8 cellular contexts compared by ENCODE assay signal in the genomic region with DNA sequence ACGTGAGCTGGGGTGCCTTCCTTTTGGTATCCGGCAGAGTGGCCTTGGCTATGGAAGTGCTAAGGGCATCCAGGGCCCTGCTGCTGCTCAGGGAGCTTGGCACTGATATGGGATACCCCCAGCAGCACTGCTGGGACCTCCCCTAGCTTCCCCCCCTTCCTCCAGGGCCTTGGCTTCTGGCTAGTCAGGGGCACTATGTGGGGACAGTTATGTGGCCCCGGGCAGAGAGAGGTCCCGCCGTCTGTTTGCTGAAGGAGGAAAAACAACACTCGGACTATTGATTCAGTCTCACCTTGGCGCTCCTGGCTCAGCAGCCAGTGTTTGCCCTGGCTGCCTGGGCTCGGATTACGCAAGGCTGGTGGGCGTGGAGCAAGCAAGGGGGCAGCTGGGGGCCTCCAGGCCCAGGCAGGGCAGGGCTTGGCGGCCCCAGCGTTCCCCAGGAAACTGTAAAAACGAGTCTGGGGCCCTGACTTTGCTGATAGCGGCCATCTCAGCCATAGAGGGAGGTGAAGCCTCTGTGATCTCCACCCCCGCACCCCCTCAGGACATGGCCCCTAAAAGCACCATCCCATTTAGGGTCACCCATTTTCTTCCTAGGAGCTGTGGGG. TPM values are rescaled to one million over a fixed set of nuclear protein-coding genes. Genes with fewer than 3 reads are reported as not detected.
DNase-seq lines count a peak whose midpoint lies in the region; ATAC-seq, FAIRE-seq and TF ChIP-seq lines count a peak whose summit lies in the region.

No MANE protein-coding gene starts in this region.

- H3K27ac Mint-ChIP-seq in CD4-positive, CD25-positive, alpha-beta regulatory T cell, result peak overlapping the region in 2 of 3 donors; percentile 25 to 84
- peak overlapping the region; percentile 89 for H3K27ac Mint-ChIP-seq in mesothelial cell of epicardium

- peak overlapping the region; percentile 78 for H3K4me2 ChIP-seq in Loucy (ENCODE audit: low read depth, low read length, poor library complexity, severe bottlenecking)
- peak overlapping the region; percentile 98; the same call in 1 of the 2 replicates for H3K4me2 ChIP-seq in GM12878 (ENCODE audit: control insufficient read depth, insufficient read depth)

- BruUV-seq in GM12878 (replicated peaks; lab: Mats Ljungman, UMichigan), result no TSS peak

- H3K36me3 ChIP-seq in CD4-positive, CD25-positive, alpha-beta regulatory T cell (ENCODE audit: control insufficient read depth, insufficient read depth, low read length), result peaks cover 26% of the 10 kb centered on the region
- H3K36me3 ChIP-seq in Loucy (ENCODE audit: insufficient read depth, low read length), result peaks cover 27% of the 10 kb centered on the region; the same call in 1 of the 2 replicates
- peaks cover 17 to 21% of the 10 kb centered on the region in 2 experiments; a peak in 3 of 4 replicates for H3K36me3 ChIP-seq in GM12878 (ENCODE audit: control insufficient read depth in 2 of 2, insufficient read depth in 2 of 2, low read length in 1 of 2)

- H3K4me1 ChIP-seq in CD4-positive, CD25-positive, alpha-beta regulatory T cell (ENCODE audit: control insufficient read depth, insufficient read depth, low read length, poor library complexity, severe bottlenecking), result peaks cover 41% of the 10 kb centered on the region
- H3K4me1 ChIP-seq in Loucy (ENCODE audit: insufficient read depth, low read length, poor library complexity, severe bottlenecking) (peaks cover 44% of the 10 kb centered on the region), GM12878 (ENCODE audit: control insufficient read depth, insufficient read depth, low read length) (peaks cover 27% of the 10 kb centered on the region)

- H3F3A ChIP-seq in Loucy (ENCODE audit: low read depth), result peaks cover 12% of the 10 kb centered on the region; the same call in 1 of the 2 replicates

- no peaks in the 10 kb centered on the region for H3K9me3 ChIP-seq in CD4-positive, CD25-positive, alpha-beta regulatory T cell (ENCODE audit: control insufficient read depth in 2 of 2, low read length in 2 of 2)
- no peaks in the 10 kb centered on the region for H3K9me3 ChIP-seq in Loucy (ENCODE audit: insufficient read depth, low read depth, low read length)
- no peaks in the 10 kb centered on the region for H3K9me3 ChIP-seq in GM12878 (replicated peaks; ENCODE audit: control insufficient read depth, insufficient read depth, low read length)

- TF ChIP-seq POLR2A in GM12878 (IDR thresholded peaks at IDR 0.05; ENCODE audit: low read depth, low read length), result no peak

- peak overlapping the region in 3 of 4 donors; percentile 58 to 94 (median 91) for H3K4me3 Mint-ChIP-seq in CD4-positive, CD25-positive, alpha-beta regulatory T cell
- H3K4me3 Mint-ChIP-seq in mesothelial cell of epicardium, result peak overlapping the region; percentile 74

- POLR2A ChIA-PET in GM12878 (lab: Charles Lee), result interaction anchor here (1.0 to 1.9 kb wide), 3 partner anchors 35 to 157 kb away, joined by 3 to 4 read pairs (median 4); partner anchors contain the start of genes BLM and HDDC3

- H4K20me1 ChIP-seq in Loucy (ENCODE audit: insufficient read depth, low read length, poor library complexity, severe bottlenecking) (peaks cover 10% of the 10 kb centered on the region), GM12878 (ENCODE audit: control insufficient read depth, insufficient read depth) (peaks cover 4% of the 10 kb centered on the region; the same call in 1 of the 2 replicates)

- H3K79me2 ChIP-seq in Loucy (ENCODE audit: insufficient read depth, low read length) (peaks cover 55% of the 10 kb centered on the region), GM12878 (ENCODE audit: control insufficient read depth, insufficient read depth, low read length) (peaks cover 29% of the 10 kb centered on the region)

- H3K9me2 ChIP-seq in Loucy (replicated peaks; ENCODE audit: low read depth, low read length), result no peaks in the 10 kb centered on the region

- no peaks in the 10 kb centered on the region for H3K27me3 ChIP-seq in CD4-positive, CD25-positive, alpha-beta regulatory T cell (ENCODE audit: control insufficient read depth, insufficient read depth, low read length)
- no peaks in the 10 kb centered on the region for H3K27me3 ChIP-seq in Loucy (ENCODE audit: insufficient read depth, low read length, poor library complexity, severe bottlenecking)
- no peaks in the 10 kb centered on the region for H3K27me3 ChIP-seq in GM12878 (replicated peaks in 1 of 2; ENCODE audit: control insufficient read depth in 2 of 2, insufficient read depth in 2 of 2, low read length in 1 of 2)

- no peak overlapping the region for H3K27ac ChIP-seq in CD4-positive, CD25-positive, alpha-beta regulatory T cell (ENCODE audit: insufficient read depth, low read length, poor library complexity, severe bottlenecking)
- H3K27ac ChIP-seq in GM12878 (ENCODE audit: control insufficient read depth, insufficient read depth), result peak overlapping the region; percentile 33; the same call in 1 of the 2 replicates

- 93% methylated on average over 15 of the region's 15 CpGs for WGBS in GM12878 (ENCODE audit: insufficient coverage, insufficient replicate concordance, low lambda C conversion rate, missing lambda C conversion rate)

- in situ Hi-C loops in GM12878 (cut with MboI), result no loop called here

- no peak for FAIRE-seq in GM12878 (lab: Jason Lieb, UNC)

- H3K27me3 Mint-ChIP-seq in CD4-positive, CD25-positive, alpha-beta regulatory T cell, result no peaks in the 10 kb centered on the region
- no peaks in the 10 kb centered on the region for H3K27me3 Mint-ChIP-seq in mesothelial cell of epicardium (ENCODE audit: low read depth)

- H2AFZ ChIP-seq in Loucy (ENCODE audit: low read length), result no peak overlapping the region
- no peak overlapping the region for H2AFZ ChIP-seq in GM12878 (ENCODE audit: control insufficient read depth, low read depth, low read length)

- intact Hi-C loops in GM12878 (cut with micrococcal nuclease; ENCODE audit: unreplicated experiment), result loop anchor here (5.0 kb wide), 3 partner anchors 42 to 157 kb away; partner anchors contain the start of gene BLM

- ATAC-seq in CD4-positive, CD25-positive, alpha-beta regulatory T cell (ENCODE audit: low read depth in 2 of 2), result no peak
- ATAC-seq in GM12878 (no peak), GM18861 (IDR thresholded peaks at IDR 0.05; ENCODE audit: unreplicated experiment) (no peak), GM19452 (IDR thresholded peaks at IDR 0.05; ENCODE audit: unreplicated experiment) (no peak)

- TF ChIP-seq CTCF in Loucy (conservative IDR thresholded peaks at IDR 0.05; ENCODE audit: low read length) (no peak), GM12878 (IDR thresholded peaks at IDR 0.05 in 2 of 3, conservative IDR thresholded peaks at IDR 0.05 in 1 of 3; ENCODE audit: control insufficient read depth in 2 of 3, extremely low read depth in 1 of 3, insufficient read depth in 1 of 3, low read depth in 3 of 3, low read length in 3 of 3) (no peak), mesothelial cell of epicardium (IDR thresholded peaks at IDR 0.05; ENCODE audit: unreplicated experiment) (no peak)

- peaks cover 14% of the 10 kb centered on the region for H3K36me3 Mint-ChIP-seq in CD4-positive, CD25-positive, alpha-beta regulatory T cell
- H3K36me3 Mint-ChIP-seq in mesothelial cell of epicardium, result peaks cover 22% of the 10 kb centered on the region

- RAD21 ChIA-PET in GM12878 (lab: Charles Lee; ENCODE audit: unreplicated experiment), result interaction anchor here (1.1 to 1.7 kb wide), 8 partner anchors 12 to 217 kb away, joined by 3 to 8 read pairs (median 4); partner anchors contain the start of gene HDDC3

- TF ChIP-seq EP300 in GM12878 (IDR thresholded peaks at IDR 0.05; ENCODE audit: borderline replicate concordance in 1 of 2, control insufficient read depth in 1 of 2, low read depth in 2 of 2, low read length in 2 of 2), result no peak

- SMC1A ChIA-PET in GM12878 (lab: Charles Lee; ENCODE audit: uncharacterized antibody, unreplicated experiment), result interaction anchor here (1.1 to 2.0 kb wide), 2 partner anchors 11 to 35 kb away, joined by 3 to 8 read pairs; no protein-coding TSS in a partner anchor

- peaks cover 5 to 47% (median 32%) of the 10 kb centered on the region in 4 donors for H3K4me1 Mint-ChIP-seq in CD4-positive, CD25-positive, alpha-beta regulatory T cell
- H3K4me1 Mint-ChIP-seq in mesothelial cell of epicardium, result peaks cover 44% of the 10 kb centered on the region

- H3K9me3 Mint-ChIP-seq in CD4-positive, CD25-positive, alpha-beta regulatory T cell, result no peaks in the 10 kb centered on the region
- H3K9me3 Mint-ChIP-seq in mesothelial cell of epicardium, result no peaks in the 10 kb centered on the region

- H3K4me3 ChIP-seq in CD4-positive, CD25-positive, alpha-beta regulatory T cell (ENCODE audit: low read depth, low read length), result no peak overlapping the region
- peak overlapping the region; percentile 80 for H3K4me3 ChIP-seq in Loucy (ENCODE audit: low read length, poor library complexity, severe bottlenecking)
- peak overlapping the region; percentile 80; the same call in 1 of the 2 replicates for H3K4me3 ChIP-seq in GM12878

- no peak for DNase-seq in CD4-positive, CD25-positive, alpha-beta regulatory T cell
- no peak for DNase-seq in GM12878 (ENCODE audit: low read depth, low spot score)
- DNase-seq in mesothelial cell of epicardium (ENCODE audit: low spot score in 2 of 2, unreplicated experiment in 2 of 2), result no peak
- no peak for DNase-seq in NAMALWA (ENCODE audit: low spot score)
- no peak for DNase-seq in stimulated activated CD4-positive, alpha-beta T cell treated with anti-CD3 and anti-CD28 coated beads, Interleukin-12 subunit alpha, Interleukin-12 subunit beta, amount 100 ng/mL, for 4 hours

- no peak for TF ChIP-seq RAD21 in GM12878 (IDR thresholded peaks at IDR 0.05; ENCODE audit: insufficient read depth, low read depth, low read length)

- H3K9ac ChIP-seq in Loucy (ENCODE audit: low read depth, low read length, poor library complexity, severe bottlenecking) (peak overlapping the region; percentile 78), GM12878 (ENCODE audit: control insufficient read depth, insufficient read depth, low read length) (no peak overlapping the region)

- CTCF ChIA-PET in GM12878 (lab: Yijun Ruan, JAX), result interaction anchor here (1.1 to 2.2 kb wide), 5 partner anchors 12 to 226 kb away, joined by 3 to 16 read pairs (median 3); no protein-coding TSS in a partner anchor

RNA-seq across cellular contexts. Expression of gene FURIN, which starts 5.7 kb away (rescaled TPM):
- 62.5 TPM for total RNA-seq in CD4-positive, CD25-positive, alpha-beta regulatory T cell
- polyA plus RNA-seq in CD4-positive, CD25-positive, alpha-beta regulatory T cell, result 1 to 10 TPM; 2.9 to 8.6 (median 5.7) TPM
- total RNA-seq in GM12878 (2013; cell fraction: nucleolus; rRNA removed), result 47.7 and 63.7 TPM in 2 replicates
- total RNA-seq in GM12878 (2014; rRNA removed), result 20.8 and 24.5 TPM in 2 replicates
- total RNA-seq in GM12878 (2014; rRNA removed; fragmentation: Illumina TruSeq; extraction: Trizol), result 9.9 and 11.2 TPM in 2 replicates
- 36.9 and 39.9 TPM in 2 replicates for total RNA-seq in GM12878 (2021)
- polyA plus RNA-seq in GM12878 (2011; ENCODE audit: low read depth), result 10.8 TPM
- polyA plus RNA-seq in GM12878 (2011; rRNA removed), result 1.9 and 5.6 TPM in 2 replicates
- polyA plus RNA-seq in GM12878 (2011; cell fraction: cytosol; rRNA removed), result 8.3 and 8.8 TPM in 2 replicates
- polyA plus RNA-seq in GM12878 (2011; cell fraction: nucleus; rRNA removed), result 11.4 and 16.8 TPM in 2 replicates
- 21.1 and 27.0 TPM in 2 replicates for polyA plus RNA-seq in GM12878 (2012)
- 3.3 and 10.1 TPM in 2 replicates for polyA plus RNA-seq in GM12878 (2014; fragmentation: Illumina TruSeq; extraction: Trizol)
- polyA plus RNA-seq in GM12878 (2014; fragmentation: Nextera tagmentation; extraction: Ambion mirVana), result 1 to 10 TPM in 1 of 2 experiments, under 1 TPM in 1; 0.47 to 1.3 TPM
- 23.2 and 26.3 TPM in 2 replicates for polyA plus RNA-seq in GM12878 (2014; rRNA removed)
- polyA plus RNA-seq in GM12878 (2016; fragmentation: Nextera tagmentation; extraction: Ambion mirVana), result 1 to 10 TPM; 5.6 to 5.9 TPM
- 7.2 and 13.4 TPM in 2 replicates for polyA minus RNA-seq in GM12878 (2011; rRNA and poly(A)+ RNA removed)
- polyA minus RNA-seq in GM12878 (2011; cell fraction: cytosol; rRNA and poly(A)+ RNA removed), result 5.5 and 10.8 TPM in 2 replicates
- polyA minus RNA-seq in GM12878 (2011; cell fraction: nucleus; rRNA and poly(A)+ RNA removed), result 5.2 and 5.9 TPM in 2 replicates
- 97.7 to 98.8 TPM (median 98.8 TPM) in 3 replicates for total RNA-seq in mesothelial cell of epicardium

RNA-seq across cellular contexts. Expression of gene FES, which starts 10.2 kb away (rescaled TPM):
- total RNA-seq in CD4-positive, CD25-positive, alpha-beta regulatory T cell, result 3.8 TPM
- polyA plus RNA-seq in CD4-positive, CD25-positive, alpha-beta regulatory T cell, result under 1 TPM in 2 of 4 donors, not detected in 2; 0.13 TPM
- total RNA-seq in GM12878 (2013; cell fraction: nucleolus; rRNA removed), result 21.3 and 22.9 TPM in 2 replicates
- total RNA-seq in GM12878 (2014; rRNA removed), result 19.5 and 21.7 TPM in 2 replicates
- total RNA-seq in GM12878 (2014; rRNA removed; fragmentation: Illumina TruSeq; extraction: Trizol), result 6.1 and 7.0 TPM in 2 replicates
- total RNA-seq in GM12878 (2021), result 17.7 and 23.9 TPM in 2 replicates
- 2.3 TPM for polyA plus RNA-seq in GM12878 (2011; ENCODE audit: low read depth)
- polyA plus RNA-seq in GM12878 (2011; rRNA removed), result 0.07 and 0.09 TPM in 2 replicates
- 0.12 and 0.13 TPM in 2 replicates for polyA plus RNA-seq in GM12878 (2011; cell fraction: cytosol; rRNA removed)
- 0.28 and 0.34 TPM in 2 replicates for polyA plus RNA-seq in GM12878 (2011; cell fraction: nucleus; rRNA removed)
- polyA plus RNA-seq in GM12878 (2012), result 6.4 and 6.7 TPM in 2 replicates
- polyA plus RNA-seq in GM12878 (2014; fragmentation: Illumina TruSeq; extraction: Trizol), result 0.60 and 3.8 TPM in 2 replicates
- polyA plus RNA-seq in GM12878 (2014; fragmentation: Nextera tagmentation; extraction: Ambion mirVana), result 1 to 10 TPM in 1 of 2 experiments, under 1 TPM in 1; 0.56 to 1.0 TPM
- polyA plus RNA-seq in GM12878 (2014; rRNA removed), result 14.6 and 20.6 TPM in 2 replicates
- 10 to 100 TPM; 12.7 to 16.1 TPM for polyA plus RNA-seq in GM12878 (2016; fragmentation: Nextera tagmentation; extraction: Ambion mirVana)
- 0.10 TPM in 1 of 2 replicates, not detected in the other for polyA minus RNA-seq in GM12878 (2011; rRNA and poly(A)+ RNA removed)
- 0.83 TPM in 1 of 2 replicates, not detected in the other for polyA minus RNA-seq in GM12878 (2011; cell fraction: cytosol; rRNA and poly(A)+ RNA removed)
- 0.73 and 0.96 TPM in 2 replicates for polyA minus RNA-seq in GM12878 (2011; cell fraction: nucleus; rRNA and poly(A)+ RNA removed)
- total RNA-seq in mesothelial cell of epicardium, result 26.5 to 32.6 TPM (median 29.4 TPM) in 3 replicates

RNA-seq across cellular contexts. Expression of gene MAN2A2, which starts 29.0 kb away (rescaled TPM):
- 120 TPM for total RNA-seq in CD4-positive, CD25-positive, alpha-beta regulatory T cell
- polyA plus RNA-seq in CD4-positive, CD25-positive, alpha-beta regulatory T cell, result 1 to 10 TPM; 3.8 to 6.6 (median 5.7) TPM
- 183 and 231 TPM in 2 replicates for total RNA-seq in GM12878 (2013; cell fraction: nucleolus; rRNA removed)
- total RNA-seq in GM12878 (2014; rRNA removed), result 25.4 and 29.5 TPM in 2 replicates
- total RNA-seq in GM12878 (2014; rRNA removed; fragmentation: Illumina TruSeq; extraction: Trizol), result 16.6 and 18.0 TPM in 2 replicates
- total RNA-seq in GM12878 (2021), result 62.4 and 79.4 TPM in 2 replicates
- polyA plus RNA-seq in GM12878 (2011; ENCODE audit: low read depth), result 21.4 TPM
- 19.4 and 38.9 TPM in 2 replicates for polyA plus RNA-seq in GM12878 (2011; rRNA removed)
- polyA plus RNA-seq in GM12878 (2011; cell fraction: cytosol; rRNA removed), result 46.4 and 74.6 TPM in 2 replicates
- polyA plus RNA-seq in GM12878 (2011; cell fraction: nucleus; rRNA removed), result 937 and 972 TPM in 2 replicates
- 39.6 and 54.1 TPM in 2 replicates for polyA plus RNA-seq in GM12878 (2012)
- 26.9 and 47.8 TPM in 2 replicates for polyA plus RNA-seq in GM12878 (2014; fragmentation: Illumina TruSeq; extraction: Trizol)
- polyA plus RNA-seq in GM12878 (2014; fragmentation: Nextera tagmentation; extraction: Ambion mirVana), result 1 to 10 TPM; 4.2 to 4.4 TPM
- polyA plus RNA-seq in GM12878 (2014; rRNA removed), result 66.4 and 71.1 TPM in 2 replicates
- polyA plus RNA-seq in GM12878 (2016; fragmentation: Nextera tagmentation; extraction: Ambion mirVana), result 10 to 100 TPM; 13.7 to 16.8 TPM
- 36.3 and 44.3 TPM in 2 replicates for polyA minus RNA-seq in GM12878 (2011; rRNA and poly(A)+ RNA removed)
- 8.0 and 15.0 TPM in 2 replicates for polyA minus RNA-seq in GM12878 (2011; cell fraction: cytosol; rRNA and poly(A)+ RNA removed)
- polyA minus RNA-seq in GM12878 (2011; cell fraction: nucleus; rRNA and poly(A)+ RNA removed), result 124 and 200 TPM in 2 replicates
- 89.0 to 104 TPM (median 101 TPM) in 3 replicates for total RNA-seq in mesothelial cell of epicardium

RNA-seq across cellular contexts. Expression of gene HDDC3, which starts 58.2 kb away (rescaled TPM):
- total RNA-seq in CD4-positive, CD25-positive, alpha-beta regulatory T cell, result 15.6 TPM
- polyA plus RNA-seq in CD4-positive, CD25-positive, alpha-beta regulatory T cell, result 10 to 100 TPM; 24.4 to 36.2 (median 33.3) TPM
- 34.1 and 48.7 TPM in 2 replicates for total RNA-seq in GM12878 (2013; cell fraction: nucleolus; rRNA removed)
- 25.7 and 27.7 TPM in 2 replicates for total RNA-seq in GM12878 (2014; rRNA removed)
- total RNA-seq in GM12878 (2014; rRNA removed; fragmentation: Illumina TruSeq; extraction: Trizol), result 19.9 and 21.0 TPM in 2 replicates
- total RNA-seq in GM12878 (2021), result 20.3 and 24.6 TPM in 2 replicates
- polyA plus RNA-seq in GM12878 (2011; ENCODE audit: low read depth), result 8.8 TPM
- 15.2 and 19.3 TPM in 2 replicates for polyA plus RNA-seq in GM12878 (2011; rRNA removed)
- polyA plus RNA-seq in GM12878 (2011; cell fraction: cytosol; rRNA removed), result 24.1 and 26.6 TPM in 2 replicates
- 18.4 and 21.1 TPM in 2 replicates for polyA plus RNA-seq in GM12878 (2011; cell fraction: nucleus; rRNA removed)
- 11.5 and 16.8 TPM in 2 replicates for polyA plus RNA-seq in GM12878 (2012)
- 22.2 and 25.7 TPM in 2 replicates for polyA plus RNA-seq in GM12878 (2014; fragmentation: Illumina TruSeq; extraction: Trizol)
- 1 to 10 TPM; 5.6 to 9.0 TPM for polyA plus RNA-seq in GM12878 (2014; fragmentation: Nextera tagmentation; extraction: Ambion mirVana)
- polyA plus RNA-seq in GM12878 (2014; rRNA removed), result 30.4 and 32.2 TPM in 2 replicates
- polyA plus RNA-seq in GM12878 (2016; fragmentation: Nextera tagmentation; extraction: Ambion mirVana), result 10 to 100 TPM; 35.9 to 39.5 TPM
- polyA minus RNA-seq in GM12878 (2011; rRNA and poly(A)+ RNA removed), result 22.6 and 28.6 TPM in 2 replicates
- 5.5 and 6.2 TPM in 2 replicates for polyA minus RNA-seq in GM12878 (2011; cell fraction: cytosol; rRNA and poly(A)+ RNA removed)
- 24.1 and 39.4 TPM in 2 replicates for polyA minus RNA-seq in GM12878 (2011; cell fraction: nucleus; rRNA and poly(A)+ RNA removed)
- 11.5 to 12.4 TPM (median 11.9 TPM) in 3 replicates for total RNA-seq in mesothelial cell of epicardium
